Comparison of ENCODE assay signal across 1 cellular context in genomic region chr13:47215741-47216140, GRCh38.
TF ChIP-seq lines count a peak whose summit lies in the region.

No MANE protein-coding gene starts in this region.

TF ChIP-seq in SK-N-SH treated with all-trans-retinoic acid at 6 μM for 48 hours, 23 proteins besides CTCF, POLR2A, EP300 and RAD21 (continued from another document):
- TF ChIP-seq CREB5 (CRISPR knock-in tag; IDR thresholded peaks at IDR 0.05; ENCODE audit: low read depth) (no peak), RARB (CRISPR knock-in tag; IDR thresholded peaks at IDR 0.05) (no peak), TSHZ2 (CRISPR knock-in tag; IDR thresholded peaks at IDR 0.05) (no peak), GLIS3 (CRISPR knock-in tag; IDR thresholded peaks at IDR 0.05) (no peak), POU6F1 (CRISPR knock-in tag; IDR thresholded peaks at IDR 0.05; ENCODE audit: borderline replicate concordance, low read depth) (no peak)
TF ChIP-seq in SK-N-SH treated with all-trans-retinoic acid at 6 μM for 48 hours: peak in this region for 0.
